In the genomic region with DNA sequence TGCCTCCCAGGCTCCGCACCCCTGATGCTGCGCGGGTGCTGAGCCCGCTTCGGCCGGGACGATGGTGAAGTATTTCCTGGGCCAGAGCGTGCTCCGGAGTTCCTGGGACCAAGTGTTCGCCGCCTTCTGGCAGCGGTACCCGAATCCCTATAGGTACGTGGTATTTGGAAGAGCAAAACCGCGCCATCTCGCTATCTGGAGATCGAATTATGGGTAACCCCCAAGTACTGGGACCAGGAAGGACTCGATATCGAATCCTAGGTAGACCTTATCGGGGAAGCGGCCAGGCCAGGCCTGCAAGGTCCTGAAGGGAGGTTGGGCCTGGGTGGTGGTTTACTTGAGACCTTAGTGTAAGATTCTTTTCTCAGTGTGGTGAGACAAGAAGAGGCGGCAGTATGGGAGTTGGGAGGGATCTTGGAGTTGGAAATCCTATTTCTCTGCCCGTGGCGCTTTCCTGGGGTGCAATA, we compare ENCODE assay signal across 1 cellular context.
TF ChIP-seq lines count a peak whose summit lies in the region.

No MANE protein-coding gene starts in this region.

TF ChIP-seq in endothelial cell of umbilical vein, 7 proteins besides CTCF, POLR2A, EP300 and RAD21:
- TF ChIP-seq, protein P1, sequence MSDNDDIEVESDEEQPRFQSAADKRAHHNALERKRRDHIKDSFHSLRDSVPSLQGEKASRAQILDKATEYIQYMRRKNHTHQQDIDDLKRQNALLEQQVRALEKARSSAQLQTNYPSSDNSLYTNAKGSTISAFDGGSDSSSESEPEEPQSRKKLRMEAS (IDR thresholded peaks at IDR 0.05; ENCODE audit: insufficient read depth, insufficient read length) = no peak
- TF ChIP-seq JUN (IDR thresholded peaks at IDR 0.05; ENCODE audit: borderline replicate concordance, insufficient read depth, insufficient read length, low read depth) = no peak
- TF ChIP-seq FOS (IDR thresholded peaks at IDR 0.05; ENCODE audit: borderline replicate concordance, insufficient read depth, low read length) = no peak
- TF ChIP-seq POLR2AphosphoS5 (IDR thresholded peaks at IDR 0.05; ENCODE audit: insufficient read depth, low read depth, low read length) = no peak
- no peak for TF ChIP-seq GATA2 (IDR thresholded peaks at IDR 0.05; ENCODE audit: insufficient read depth, insufficient read length, low read depth, low read length)
- TF ChIP-seq EZH2 (IDR thresholded peaks at IDR 0.05; ENCODE audit: borderline replicate concordance, low read depth, low read length, severe bottlenecking) = no peak
- no peak for TF ChIP-seq MYC (IDR thresholded peaks at IDR 0.05; ENCODE audit: low read depth, low read length)
